Comparison of ENCODE assay signal across 8 cellular contexts in the genomic region with DNA sequence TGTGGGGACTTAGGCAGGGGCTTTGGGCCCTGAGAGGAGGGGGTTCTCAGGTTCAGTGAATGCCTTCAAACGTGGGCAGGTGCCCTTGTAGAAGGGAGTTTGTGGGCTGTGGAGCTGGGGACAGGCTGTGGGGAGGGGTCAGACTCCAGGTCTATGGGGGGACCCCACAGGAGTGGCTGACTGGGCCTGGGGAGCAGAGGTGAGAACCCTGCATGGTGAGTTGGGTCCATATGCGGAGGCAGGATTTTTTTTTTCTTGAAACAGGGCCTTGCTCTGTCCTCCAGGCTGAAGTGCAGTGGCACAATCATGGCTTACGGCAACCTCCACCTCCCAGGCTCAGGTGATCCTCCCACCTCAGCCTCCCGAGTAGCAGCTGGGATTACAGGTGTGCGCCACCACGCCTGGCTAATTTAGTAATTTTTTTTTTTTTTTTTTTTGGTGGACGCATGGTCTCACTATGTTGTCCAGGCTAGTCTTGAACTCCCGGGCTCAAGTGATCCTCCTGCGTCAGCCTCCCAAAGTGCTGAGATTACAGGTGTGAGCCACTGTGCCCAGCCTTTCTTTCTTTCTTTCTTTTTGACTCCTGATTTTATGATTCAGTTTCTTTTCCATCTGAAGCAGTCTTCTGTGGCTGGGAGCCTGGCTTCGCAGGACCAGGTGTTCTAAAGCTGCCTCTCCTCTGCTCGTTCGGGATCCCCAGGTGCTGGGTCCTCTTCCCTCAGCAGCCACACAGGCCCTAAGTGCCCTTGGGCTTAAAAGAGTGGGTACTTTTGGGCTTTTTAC. TPM values are rescaled to one million over a fixed set of nuclear protein-coding genes. Genes with fewer than 3 reads are reported as not detected.
DNase-seq lines count a peak whose midpoint lies in the region; ATAC-seq and TF ChIP-seq lines count a peak whose summit lies in the region.

No MANE protein-coding gene starts in this region.

- CTCF ChIA-PET in activated CD8-positive, alpha-beta T cell treated with anti-CD3 and anti-CD28 coated beads, Interleukin-2, amount 10 ng/mL, durations not matched to agents 7 days and 5 days (lab: Charles Lee) = interaction anchor here (0.7 to 1.6 kb wide), 3 partner anchors 19 to 222 kb away, joined by 3 read pairs; partner anchors contain the start of genes ADCY7 and CNEP1R1

- TF ChIP-seq CTCF in right atrium auricular region (IDR thresholded peaks at IDR 0.05) = no peak
- TF ChIP-seq CTCF in upper lobe of left lung (IDR thresholded peaks at IDR 0.05) = no peak
- no peak for TF ChIP-seq CTCF in left lung (IDR thresholded peaks at IDR 0.05)

- H3K27me3 ChIP-seq in right atrium auricular region = no peaks in the 10 kb centered on the region
- H3K27me3 ChIP-seq in upper lobe of left lung = no peaks in the 10 kb centered on the region
- peaks cover 0 to 24% of the 10 kb centered on the region in 2 donors for H3K27me3 ChIP-seq in left lung

- no peak for ATAC-seq in Right ventricle myocardium inferior
- ATAC-seq in activated CD8-positive, alpha-beta T cell treated with anti-CD3 and anti-CD28 coated beads, Interleukin-2, amount 10 ng/mL, durations not matched to agents 7 days and 5 days = no peak
- ATAC-seq in memory B cell (ENCODE audit: low read depth) = no peak
- ATAC-seq in upper lobe of left lung (ENCODE audit: low FRiP score in 2 of 2) = no peak
- ATAC-seq in GM19452 (IDR thresholded peaks at IDR 0.05; ENCODE audit: unreplicated experiment) = no peak
- ATAC-seq in left lung = no peak

- H3K27ac ChIP-seq in right atrium auricular region = peak overlapping the region in 1 of 2 donors; percentile 69
- no peak overlapping the region for H3K27ac ChIP-seq in upper lobe of left lung
- no peak overlapping the region for H3K27ac ChIP-seq in left lung

- H3K36me3 ChIP-seq in right atrium auricular region = no peaks in the 10 kb centered on the region
- no peaks in the 10 kb centered on the region for H3K36me3 ChIP-seq in upper lobe of left lung
- H3K36me3 ChIP-seq in left lung = no peaks in the 10 kb centered on the region

- no peak for TF ChIP-seq EP300 in upper lobe of left lung (IDR thresholded peaks at IDR 0.05)

- intact Hi-C loops in Right ventricle myocardium inferior (cut with DNase I) = loop anchor here (10.0 kb wide), 1 partner anchor 397 kb away; no protein-coding TSS in a partner anchor
- intact Hi-C loops in left lung (cut with DNase I) = no loop called here

- TF ChIP-seq POLR2A in upper lobe of left lung (IDR thresholded peaks at IDR 0.05) = no peak

- 93 to 94% methylated on average over 12 of the region's 12 CpGs for WGBS in upper lobe of left lung, 2 donors

- peaks cover 34% of the 10 kb centered on the region for H3K4me1 Mint-ChIP-seq in activated CD8-positive, alpha-beta T cell treated with anti-CD3 and anti-CD28 coated beads, Interleukin-2, amount 10 ng/mL, durations not matched to agents 7 days and 5 days (ENCODE audit: low read depth)
- H3K4me1 Mint-ChIP-seq in memory B cell = peaks cover 2% of the 10 kb centered on the region

- H3K27me3 Mint-ChIP-seq in activated CD8-positive, alpha-beta T cell treated with anti-CD3 and anti-CD28 coated beads, Interleukin-2, amount 10 ng/mL, durations not matched to agents 7 days and 5 days (ENCODE audit: low read depth) = peaks cover 3% of the 10 kb centered on the region
- H3K27me3 Mint-ChIP-seq in memory B cell = no peaks in the 10 kb centered on the region

- H3K27ac Mint-ChIP-seq in activated CD8-positive, alpha-beta T cell treated with anti-CD3 and anti-CD28 coated beads, Interleukin-2, amount 10 ng/mL, durations not matched to agents 7 days and 5 days = peak overlapping the region; percentile 73
- no peak overlapping the region for H3K27ac Mint-ChIP-seq in memory B cell

- POLR2A ChIA-PET in activated CD8-positive, alpha-beta T cell treated with anti-CD3 and anti-CD28 coated beads, Interleukin-2, amount 10 ng/mL, durations not matched to agents 7 days and 5 days (lab: Charles Lee) = interaction anchor here (1.3 kb wide), 1 partner anchor 27 kb away, joined by 3 read pairs; no protein-coding TSS in a partner anchor

- DNase-seq in right atrium auricular region (ENCODE audit: low spot score) = peak; percentile 52
- no peak for DNase-seq in Right ventricle myocardium inferior (ENCODE audit: missing footprints)
- no peak for DNase-seq in activated CD8-positive, alpha-beta T cell treated with anti-CD3 and anti-CD28 coated beads, Interleukin-2, amount 10 ng/mL, durations not matched to agents 7 days and 5 days
- DNase-seq in memory B cell (ENCODE audit: low spot score in 2 of 2) = no peak
- DNase-seq in upper lobe of left lung = no peak
- DNase-seq in left lung = no peak
- no peak for DNase-seq in stimulated activated CD4-positive, alpha-beta T cell treated with anti-CD3 and anti-CD28 coated beads, Interleukin-2, amount 100 ng/mL, for 48 hours

- H3K4me3 Mint-ChIP-seq in activated CD8-positive, alpha-beta T cell treated with anti-CD3 and anti-CD28 coated beads, Interleukin-2, amount 10 ng/mL, durations not matched to agents 7 days and 5 days = peak overlapping the region; percentile 80
- H3K4me3 Mint-ChIP-seq in memory B cell = peak overlapping the region; percentile 84

- peaks cover 5% of the 10 kb centered on the region for H3K36me3 Mint-ChIP-seq in activated CD8-positive, alpha-beta T cell treated with anti-CD3 and anti-CD28 coated beads, Interleukin-2, amount 10 ng/mL, durations not matched to agents 7 days and 5 days (ENCODE audit: low read depth)
- H3K36me3 Mint-ChIP-seq in memory B cell = no peaks in the 10 kb centered on the region

- H3K4me3 ChIP-seq in right atrium auricular region (peak overlapping the region in 1 of 2 donors; percentile 69), upper lobe of left lung (peak overlapping the region in 3 of 4 donors; percentile 72 to 80 (median 74)), left lung (peak overlapping the region in 1 of 2 donors; percentile 61)

- H3K4me1 ChIP-seq in right atrium auricular region = peaks cover 0 to 20% of the 10 kb centered on the region in 2 donors
- H3K4me1 ChIP-seq in upper lobe of left lung = peaks cover 20 to 57% (median 40%) of the 10 kb centered on the region in 4 donors
- peaks cover 29 to 53% of the 10 kb centered on the region in 2 donors for H3K4me1 ChIP-seq in left lung

- H3K9me3 ChIP-seq in right atrium auricular region (no peaks in the 10 kb centered on the region), upper lobe of left lung (no peaks in the 10 kb centered on the region), left lung (no peaks in the 10 kb centered on the region)

- H3K9me3 Mint-ChIP-seq in activated CD8-positive, alpha-beta T cell treated with anti-CD3 and anti-CD28 coated beads, Interleukin-2, amount 10 ng/mL, durations not matched to agents 7 days and 5 days (ENCODE audit: insufficient read depth) = no peaks in the 10 kb centered on the region
- no peaks in the 10 kb centered on the region for H3K9me3 Mint-ChIP-seq in memory B cell

RNA-seq across cellular contexts. Expression of gene ADCY7, which starts 19.0 kb away (rescaled TPM):
- total RNA-seq in right atrium auricular region (10 to 100 TPM in 1 of 2 donors, 1 to 10 TPM in 1; 8.5 to 17.1 TPM), Right ventricle myocardium inferior (11.7 TPM), upper lobe of left lung (100 to 1,000 TPM in 3 of 6 donors, 10 to 100 TPM in 3; 46.9 to 177 (median 101) TPM), left lung (100 to 1,000 TPM in 1 of 2 donors, 10 to 100 TPM in 1; 77.6 to 116 TPM)
- 100 to 1,000 TPM; 214 to 225 TPM for total RNA-seq in activated CD8-positive, alpha-beta T cell treated with anti-CD3 and anti-CD28 coated beads, Interleukin-2, amount 10 ng/mL, durations not matched to agents 7 days and 5 days
